In the genomic region with DNA sequence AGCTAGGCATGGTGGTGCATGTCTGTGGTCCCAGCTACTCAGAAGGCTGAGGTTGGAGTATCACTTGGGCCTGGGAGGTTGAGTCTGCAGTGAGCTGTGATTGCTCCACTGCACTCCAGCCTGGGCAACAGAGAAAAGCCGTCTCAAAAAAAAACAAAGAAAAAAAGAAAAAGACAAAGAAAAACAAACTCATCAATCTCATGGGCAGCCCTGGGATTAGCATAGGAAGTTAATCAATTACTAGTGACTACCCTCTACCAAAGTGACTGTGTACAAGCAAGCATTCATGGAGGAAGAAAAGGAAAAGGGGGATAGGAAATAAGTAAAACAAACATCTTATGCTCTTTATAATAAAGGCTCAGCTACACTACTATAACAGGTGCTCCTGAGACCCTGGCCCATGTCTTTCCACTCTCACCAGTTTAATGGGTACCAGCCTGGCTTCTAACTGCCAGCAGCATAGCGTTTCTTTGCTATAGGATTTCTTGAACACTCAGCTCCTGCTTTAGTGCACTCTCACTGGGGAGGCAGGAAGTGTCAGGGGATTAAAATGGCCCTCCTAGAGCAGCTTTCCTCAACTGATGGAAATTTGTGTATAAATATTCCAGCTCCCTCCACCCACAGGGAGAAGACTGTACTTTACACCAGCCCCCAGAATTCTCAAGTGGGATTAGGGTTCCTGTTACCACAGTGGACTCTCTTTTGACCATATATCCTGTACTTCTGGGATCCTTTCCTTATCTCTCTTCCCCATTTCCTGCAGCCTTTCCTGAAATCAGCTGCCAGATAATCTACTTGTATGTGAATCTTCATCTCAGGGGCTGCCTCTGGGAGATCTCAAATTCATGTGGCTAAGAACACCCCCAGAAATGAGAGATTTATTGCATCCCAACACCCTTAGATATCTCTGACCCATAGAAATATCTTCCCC, we compare ENCODE assay signal across 1 cellular context.
TF ChIP-seq lines count a peak whose summit lies in the region.

No MANE protein-coding gene starts in this region.

TF ChIP-seq in HepG2, 621 proteins besides CTCF, POLR2A, EP300 and RAD21:
- TF ChIP-seq ZBTB7A (CRISPR knock-in tag; IDR thresholded peaks at IDR 0.05): no peak
- TF ChIP-seq ZFP82 (CRISPR knock-in tag; IDR thresholded peaks at IDR 0.05; ENCODE audit: borderline replicate concordance): no peak
- TF ChIP-seq SOX13 (IDR thresholded peaks at IDR 0.05): no peak
- peak in 1 of 2 experiments; percentile 69; a peak in 2 of 4 replicates for TF ChIP-seq SOX13 (CRISPR knock-in tag; conservative IDR thresholded peaks at IDR 0.05 in 1 of 2, IDR thresholded peaks at IDR 0.05 in 1 of 2)
- no peak for TF ChIP-seq ZSCAN9 (CRISPR knock-in tag; IDR thresholded peaks at IDR 0.05; ENCODE audit: borderline replicate concordance)
- no peak for TF ChIP-seq ZNF652 (CRISPR knock-in tag; IDR thresholded peaks at IDR 0.05; ENCODE audit: borderline replicate concordance, low read depth)
- TF ChIP-seq NFYB (CRISPR knock-in tag; IDR thresholded peaks at IDR 0.05): no peak
- TF ChIP-seq, protein P1, sequence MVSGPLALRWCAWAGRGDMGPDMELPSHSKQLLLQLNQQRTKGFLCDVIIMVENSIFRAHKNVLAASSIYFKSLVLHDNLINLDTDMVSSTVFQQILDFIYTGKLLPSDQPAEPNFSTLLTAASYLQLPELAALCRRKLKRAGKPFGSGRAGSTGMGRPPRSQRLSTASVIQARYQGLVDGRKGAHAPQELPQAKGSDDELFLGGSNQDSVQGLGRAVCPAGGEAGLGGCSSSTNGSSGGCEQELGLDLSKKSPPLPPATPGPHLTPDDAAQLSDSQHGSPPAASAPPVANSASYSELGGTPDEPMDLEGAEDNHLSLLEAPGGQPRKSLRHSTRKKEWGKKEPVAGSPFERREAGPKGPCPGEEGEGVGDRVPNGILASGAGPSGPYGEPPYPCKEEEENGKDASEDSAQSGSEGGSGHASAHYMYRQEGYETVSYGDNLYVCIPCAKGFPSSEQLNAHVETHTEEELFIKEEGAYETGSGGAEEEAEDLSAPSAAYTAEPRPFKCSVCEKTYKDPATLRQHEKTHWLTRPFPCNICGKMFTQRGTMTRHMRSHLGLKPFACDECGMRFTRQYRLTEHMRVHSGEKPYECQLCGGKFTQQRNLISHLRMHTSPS (CRISPR knock-in tag; IDR thresholded peaks at IDR 0.05; ENCODE audit: low read depth): no peak
- TF ChIP-seq SNAPC2 (CRISPR knock-in tag; IDR thresholded peaks at IDR 0.05): 0 out of 2 replicates have a peak, but pooled peaks have one; percentile 64
- TF ChIP-seq MYNN (CRISPR knock-in tag; IDR thresholded peaks at IDR 0.05; ENCODE audit: low read depth): no peak
- TF ChIP-seq, protein P2, sequence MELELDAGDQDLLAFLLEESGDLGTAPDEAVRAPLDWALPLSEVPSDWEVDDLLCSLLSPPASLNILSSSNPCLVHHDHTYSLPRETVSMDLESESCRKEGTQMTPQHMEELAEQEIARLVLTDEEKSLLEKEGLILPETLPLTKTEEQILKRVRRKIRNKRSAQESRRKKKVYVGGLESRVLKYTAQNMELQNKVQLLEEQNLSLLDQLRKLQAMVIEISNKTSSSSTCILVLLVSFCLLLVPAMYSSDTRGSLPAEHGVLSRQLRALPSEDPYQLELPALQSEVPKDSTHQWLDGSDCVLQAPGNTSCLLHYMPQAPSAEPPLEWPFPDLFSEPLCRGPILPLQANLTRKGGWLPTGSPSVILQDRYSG (CRISPR knock-in tag; IDR thresholded peaks at IDR 0.05): no peak
- no peak for TF ChIP-seq ZKSCAN5 (CRISPR knock-in tag; IDR thresholded peaks at IDR 0.05)
- TF ChIP-seq SIX4 (CRISPR knock-in tag; IDR thresholded peaks at IDR 0.05): no peak
- TF ChIP-seq, protein P3, sequence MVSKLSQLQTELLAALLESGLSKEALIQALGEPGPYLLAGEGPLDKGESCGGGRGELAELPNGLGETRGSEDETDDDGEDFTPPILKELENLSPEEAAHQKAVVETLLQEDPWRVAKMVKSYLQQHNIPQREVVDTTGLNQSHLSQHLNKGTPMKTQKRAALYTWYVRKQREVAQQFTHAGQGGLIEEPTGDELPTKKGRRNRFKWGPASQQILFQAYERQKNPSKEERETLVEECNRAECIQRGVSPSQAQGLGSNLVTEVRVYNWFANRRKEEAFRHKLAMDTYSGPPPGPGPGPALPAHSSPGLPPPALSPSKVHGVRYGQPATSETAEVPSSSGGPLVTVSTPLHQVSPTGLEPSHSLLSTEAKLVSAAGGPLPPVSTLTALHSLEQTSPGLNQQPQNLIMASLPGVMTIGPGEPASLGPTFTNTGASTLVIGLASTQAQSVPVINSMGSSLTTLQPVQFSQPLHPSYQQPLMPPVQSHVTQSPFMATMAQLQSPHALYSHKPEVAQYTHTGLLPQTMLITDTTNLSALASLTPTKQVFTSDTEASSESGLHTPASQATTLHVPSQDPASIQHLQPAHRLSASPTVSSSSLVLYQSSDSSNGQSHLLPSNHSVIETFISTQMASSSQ (IDR thresholded peaks at IDR 0.05; ENCODE audit: low read depth): 0 out of 2 replicates have a peak, but pooled peaks have one; percentile 33
- TF ChIP-seq, protein P3 (CRISPR knock-in tag; IDR thresholded peaks at IDR 0.05; ENCODE audit: borderline replicate concordance): no peak; the same call in 1 of the 2 replicates
- TF ChIP-seq FOXP1 (IDR thresholded peaks at IDR 0.05): no peak
- 0 out of 2 replicates have a peak, but pooled peaks have one; percentile 19 for TF ChIP-seq FOXP1 (CRISPR knock-in tag; IDR thresholded peaks at IDR 0.05)
- 0 out of 2 replicates have a peak, but pooled peaks have one; percentile 24 for TF ChIP-seq FOXJ3 (CRISPR knock-in tag; IDR thresholded peaks at IDR 0.05; ENCODE audit: borderline replicate concordance)
- peak; percentile 27; the same call in 1 of the 2 replicates for TF ChIP-seq GATAD2A (CRISPR knock-in tag; IDR thresholded peaks at IDR 0.05)
- no peak for TF ChIP-seq ELF3 (CRISPR knock-in tag; IDR thresholded peaks at IDR 0.05)
- TF ChIP-seq TARDBP (CRISPR knock-in tag; IDR thresholded peaks at IDR 0.05): no peak
- no peak for TF ChIP-seq TSC22D2 (CRISPR knock-in tag; IDR thresholded peaks at IDR 0.05; ENCODE audit: borderline replicate concordance)
- TF ChIP-seq, protein P4, sequence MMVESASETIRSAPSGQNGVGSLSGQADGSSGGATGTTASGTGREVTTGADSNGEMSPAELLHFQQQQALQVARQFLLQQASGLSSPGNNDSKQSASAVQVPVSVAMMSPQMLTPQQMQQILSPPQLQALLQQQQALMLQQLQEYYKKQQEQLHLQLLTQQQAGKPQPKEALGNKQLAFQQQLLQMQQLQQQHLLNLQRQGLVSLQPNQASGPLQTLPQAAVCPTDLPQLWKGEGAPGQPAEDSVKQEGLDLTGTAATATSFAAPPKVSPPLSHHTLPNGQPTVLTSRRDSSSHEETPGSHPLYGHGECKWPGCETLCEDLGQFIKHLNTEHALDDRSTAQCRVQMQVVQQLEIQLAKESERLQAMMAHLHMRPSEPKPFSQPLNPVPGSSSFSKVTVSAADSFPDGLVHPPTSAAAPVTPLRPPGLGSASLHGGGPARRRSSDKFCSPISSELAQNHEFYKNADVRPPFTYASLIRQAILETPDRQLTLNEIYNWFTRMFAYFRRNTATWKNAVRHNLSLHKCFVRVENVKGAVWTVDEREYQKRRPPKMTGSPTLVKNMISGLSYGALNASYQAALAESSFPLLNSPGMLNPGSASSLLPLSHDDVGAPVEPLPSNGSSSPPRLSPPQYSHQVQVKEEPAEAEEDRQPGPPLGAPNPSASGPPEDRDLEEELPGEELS (CRISPR knock-in tag; IDR thresholded peaks at IDR 0.05): peak; percentile 26; the same call in 1 of the 2 replicates
- TF ChIP-seq SOX6 (IDR thresholded peaks at IDR 0.05): no peak
- peak; percentile 68 for TF ChIP-seq SOX6 (CRISPR knock-in tag; IDR thresholded peaks at IDR 0.05)
- TF ChIP-seq, protein P5, sequence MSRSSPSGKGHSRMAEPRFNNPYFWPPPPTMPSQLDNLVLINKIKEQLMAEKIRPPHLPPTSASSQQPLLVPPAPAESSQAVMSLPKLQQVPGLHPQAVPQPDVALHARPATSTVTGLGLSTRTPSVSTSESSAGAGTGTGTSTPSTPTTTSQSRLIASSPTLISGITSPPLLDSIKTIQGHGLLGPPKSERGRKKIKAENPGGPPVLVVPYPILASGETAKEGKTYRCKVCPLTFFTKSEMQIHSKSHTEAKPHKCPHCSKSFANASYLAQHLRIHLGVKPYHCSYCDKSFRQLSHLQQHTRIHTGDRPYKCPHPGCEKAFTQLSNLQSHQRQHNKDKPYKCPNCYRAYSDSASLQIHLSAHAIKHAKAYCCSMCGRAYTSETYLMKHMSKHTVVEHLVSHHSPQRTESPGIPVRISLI (CRISPR knock-in tag; IDR thresholded peaks at IDR 0.05; ENCODE audit: borderline replicate concordance): peak; percentile 19; the same call in 1 of the 2 replicates
- TF ChIP-seq BORCS8-MEF2B (CRISPR knock-in tag; IDR thresholded peaks at IDR 0.05): 0 out of 2 replicates have a peak, but pooled peaks have one; percentile 39
- peak; percentile 60; the same call in 1 of the 2 replicates for TF ChIP-seq SOX5 (CRISPR knock-in tag; IDR thresholded peaks at IDR 0.05; ENCODE audit: borderline replicate concordance)
- TF ChIP-seq YEATS2 (CRISPR knock-in tag; IDR thresholded peaks at IDR 0.05; ENCODE audit: borderline replicate concordance): no peak
- TF ChIP-seq REL (CRISPR knock-in tag; conservative IDR thresholded peaks at IDR 0.05): no peak
TF ChIP-seq in HepG2: peak in this region for 11.
